Comparison of ENCODE assay signal across 11 cellular contexts in the genomic region with DNA sequence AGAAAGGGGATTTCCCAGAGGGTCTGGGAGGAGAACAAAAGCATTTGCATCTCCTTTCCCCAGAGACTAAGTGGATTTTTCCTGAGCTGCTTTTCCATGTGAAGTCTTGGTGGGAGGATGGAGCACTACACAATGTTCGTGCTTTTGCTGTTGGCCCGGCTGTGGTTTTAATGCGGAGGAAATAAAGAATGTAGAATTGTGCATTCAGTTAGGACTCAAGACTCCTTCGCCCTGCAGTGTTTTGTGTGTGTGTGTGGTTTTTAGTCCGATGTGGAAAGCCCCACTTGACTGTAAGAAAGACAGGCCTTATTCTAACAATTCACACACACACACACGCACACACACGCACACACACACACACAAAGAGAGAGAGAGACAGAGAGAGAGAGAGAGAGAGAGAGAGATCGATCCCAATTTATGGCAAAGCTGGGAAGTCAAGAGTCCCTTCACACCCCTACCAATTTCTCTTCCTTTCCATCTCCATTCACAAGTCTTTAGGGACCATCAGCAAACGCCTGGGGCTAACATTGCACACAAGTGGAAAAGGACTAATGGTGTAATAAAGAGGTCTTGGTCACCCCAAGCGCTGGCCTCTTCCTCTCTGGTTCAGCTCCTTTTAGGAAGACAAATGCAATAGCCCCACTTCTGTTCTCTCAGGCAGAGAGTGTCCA. TPM values are rescaled to one million over a fixed set of nuclear protein-coding genes. Genes with fewer than 3 reads are reported as not detected.
DNase-seq lines count a peak whose midpoint lies in the region; FAIRE-seq and TF ChIP-seq lines count a peak whose summit lies in the region.
"Had no signal": no experiment of that assay in that cellular context is flagged by ENCODE, and none has a peak within 500 bp of the region (broad histone marks: within the 10 kb centered on the region; RNA-seq: fewer than 3 reads in every experiment).

No MANE protein-coding gene starts in this region.

- H3K36me3 Mint-ChIP-seq in activated T-cell treated with anti-CD3 and anti-CD28 coated beads, Interleukin-2, amount 50 U/mL, for 24 hours (ENCODE audit: low read depth) = no peaks in the 10 kb centered on the region

- peaks cover 29% of the 10 kb centered on the region for H3F3A ChIP-seq in SU-DHL-6 (ENCODE audit: insufficient read depth)

- dilution Hi-C loops in endothelial cell of umbilical vein (cut with MboI; ENCODE audit: extremely low pct_ligation_motif_present, low sequenced_read_pairs) = no loop called here

- H3K79me2 ChIP-seq in SU-DHL-6 (ENCODE audit: insufficient read depth, low read length) (peaks cover 6% of the 10 kb centered on the region), endothelial cell of umbilical vein (ENCODE audit: control insufficient read depth, insufficient read depth, low read length) (peaks cover 7% of the 10 kb centered on the region)

- WGBS in testis, 2 donors = 49% methylated on average over 10 of the region's 10 CpGs

- H3K9me3 ChIP-seq in SU-DHL-6 (ENCODE audit: insufficient read depth, low read length) (no peaks in the 10 kb centered on the region), endothelial cell of umbilical vein (replicated peaks; ENCODE audit: control insufficient read depth, insufficient read depth, low read length) (no peaks in the 10 kb centered on the region), skeletal muscle tissue (ENCODE audit: control insufficient read depth in 3 of 3, low read length in 3 of 3) (no peaks in the 10 kb centered on the region), testis (no peaks in the 10 kb centered on the region)

- H3K9me2 ChIP-seq in SU-DHL-6 (replicated peaks; ENCODE audit: insufficient read depth, low read length) = no peaks in the 10 kb centered on the region

- peaks cover 53% of the 10 kb centered on the region for H3K27me3 Mint-ChIP-seq in activated T-cell treated with anti-CD3 and anti-CD28 coated beads, Interleukin-2, amount 50 U/mL, for 24 hours

- H3K4me3 ChIP-seq in SU-DHL-6 (ENCODE audit: insufficient read depth, low read length, poor library complexity, severe bottlenecking) = peak overlapping the region; percentile 19
- peak overlapping the region in 1 of 3 experiments; percentile 19 for H3K4me3 ChIP-seq in endothelial cell of umbilical vein (replicated peaks in 1 of 3; ENCODE audit: insufficient read depth in 1 of 3, low read depth in 1 of 3, low read length in 3 of 3)
- H3K4me3 ChIP-seq in skeletal muscle tissue (ENCODE audit: low read length in 3 of 3) = no peak overlapping the region
- no peak overlapping the region for H3K4me3 ChIP-seq in testis
- H3K4me3 ChIP-seq: cardiac muscle cell had no signal

- H3K9me1 ChIP-seq in endothelial cell of umbilical vein (replicated peaks; ENCODE audit: control insufficient read depth, extremely low read depth, insufficient read depth, low read length) = no peaks in the 10 kb centered on the region

- H3K4me1 Mint-ChIP-seq in activated T-cell treated with anti-CD3 and anti-CD28 coated beads, Interleukin-2, amount 50 U/mL, for 24 hours (ENCODE audit: low read depth) = peaks cover 38% of the 10 kb centered on the region

- DNase-seq in activated T-cell treated with anti-CD3 and anti-CD28 coated beads, Interleukin-2, amount 50 U/mL, for 24 hours = no peak
- DNase-seq in activated T-cell treated with anti-CD3 and anti-CD28 coated beads for 4 hours (no peak), endothelial cell of umbilical vein (ENCODE audit: low read depth, low spot score) (peak; percentile 27), posterior cingulate gyrus (no peak), testis (no peak), AG08395 (ENCODE audit: low spot score) (no peak)
- DNase-seq: left cardiac atrium, NCI-H1930 had no signal

- H3K4me3 Mint-ChIP-seq in activated T-cell treated with anti-CD3 and anti-CD28 coated beads, Interleukin-2, amount 50 U/mL, for 24 hours = no peak overlapping the region

- H2AFZ ChIP-seq in SU-DHL-6 (ENCODE audit: low read depth, low read length, severe bottlenecking) (peak overlapping the region; percentile 27), endothelial cell of umbilical vein (ENCODE audit: low read depth, low read length) (no peak overlapping the region)

- intact Hi-C loops in endothelial cell of umbilical vein (cut with micrococcal nuclease) = loop anchor here (2.0 to 5.0 kb wide), 2 partner anchors 146 to 265 kb away; a partner anchor contains a TSS
- intact Hi-C loops in posterior cingulate gyrus (cut with DNase I) = loop anchor here (5.0 to 10.0 kb wide), 2 partner anchors 73 to 101 kb away; no protein-coding TSS in a partner anchor
- intact Hi-C loops in testis (cut with DNase I; ENCODE audit: low total_unique reads) = no loop called here

- POLR2A ChIA-PET in endothelial cell of umbilical vein (lab: Charles Lee) = no interaction called here

- CTCF ChIA-PET in endothelial cell of umbilical vein (lab: Charles Lee) = interaction anchor here (0.8 to 1.2 kb wide), 3 partner anchors 16 to 109 kb away, joined by 3 to 8 read pairs (median 5); no protein-coding TSS in a partner anchor

- peak overlapping the region; percentile 53 for H3K4me2 ChIP-seq in SU-DHL-6 (ENCODE audit: low read depth, low read length, poor library complexity, severe bottlenecking)
- H3K4me2 ChIP-seq in endothelial cell of umbilical vein (ENCODE audit: insufficient read depth, low read length) = peak overlapping the region; percentile 67

- peak; percentile 98 for FAIRE-seq in endothelial cell of umbilical vein (lab: Jason Lieb, UNC)

- peaks cover 45% of the 10 kb centered on the region for H3K4me1 ChIP-seq in endothelial cell of umbilical vein (ENCODE audit: control insufficient read depth, extremely low read depth, insufficient read depth, low read length)
- peaks cover 0 to 3% (median 0%) of the 10 kb centered on the region in 3 donors for H3K4me1 ChIP-seq in skeletal muscle tissue (ENCODE audit: control insufficient read depth in 3 of 3, insufficient read depth in 3 of 3, low read length in 3 of 3)
- H3K4me1 ChIP-seq in testis = no peaks in the 10 kb centered on the region

- H3K27me3 ChIP-seq in SU-DHL-6 (ENCODE audit: low read length) (no peaks in the 10 kb centered on the region), endothelial cell of umbilical vein (ENCODE audit: control insufficient read depth in 2 of 2, insufficient read depth in 2 of 2, low read length in 2 of 2) (no peaks in the 10 kb centered on the region), skeletal muscle tissue (ENCODE audit: control insufficient read depth in 3 of 3, insufficient read depth in 3 of 3, low read length in 3 of 3) (peaks cover 0 to 6% (median 0%) of the 10 kb centered on the region in 3 donors), testis (no peaks in the 10 kb centered on the region)
- H3K27me3 ChIP-seq: cardiac muscle cell had no signal

- BruUV-seq in endothelial cell of umbilical vein (replicated peaks; lab: Mats Ljungman, UMichigan) = TSS peak; percentile 37

- no peaks in the 10 kb centered on the region for H3K9me3 Mint-ChIP-seq in activated T-cell treated with anti-CD3 and anti-CD28 coated beads, Interleukin-2, amount 50 U/mL, for 24 hours

- H4K20me1 ChIP-seq in SU-DHL-6 (ENCODE audit: low read depth, low read length) = no peaks in the 10 kb centered on the region
- H4K20me1 ChIP-seq in endothelial cell of umbilical vein (replicated peaks; ENCODE audit: control insufficient read depth, extremely low read depth, insufficient read depth, low read length) = no peaks in the 10 kb centered on the region

- H3K27ac ChIP-seq in SU-DHL-6 (ENCODE audit: low read depth, low read length) (peak overlapping the region; percentile 90), endothelial cell of umbilical vein (ENCODE audit: insufficient read depth, low read depth, low read length) (peak overlapping the region; percentile 87), skeletal muscle tissue (ENCODE audit: low read depth, low read length) (peak overlapping the region; percentile 25), testis (no peak overlapping the region)
- H3K27ac ChIP-seq: cardiac muscle cell had no signal

- TF ChIP-seq POLR2A in endothelial cell of umbilical vein (IDR thresholded peaks at IDR 0.05; ENCODE audit: low read depth, low read length) (no peak), testis (IDR thresholded peaks at IDR 0.05) (no peak)

- TF ChIP-seq CTCF in SU-DHL-6 (IDR thresholded peaks at IDR 0.05; ENCODE audit: insufficient read depth, low read length, poor library complexity, severe bottlenecking) (no peak), endothelial cell of umbilical vein (IDR thresholded peaks at IDR 0.05; ENCODE audit: extremely low read depth in 1 of 2, insufficient read depth in 1 of 2, low read depth in 1 of 2, low read length in 2 of 2) (no peak), testis (IDR thresholded peaks at IDR 0.05) (no peak)

- peak overlapping the region; percentile 9 for H3K27ac Mint-ChIP-seq in activated T-cell treated with anti-CD3 and anti-CD28 coated beads, Interleukin-2, amount 50 U/mL, for 24 hours

- no peaks in the 10 kb centered on the region for H3K36me3 ChIP-seq in SU-DHL-6 (ENCODE audit: low read length)
- H3K36me3 ChIP-seq in endothelial cell of umbilical vein (ENCODE audit: control insufficient read depth in 2 of 2, extremely low read depth in 1 of 2, insufficient read depth in 2 of 2, low read length in 2 of 2) = no peaks in the 10 kb centered on the region
- H3K36me3 ChIP-seq in skeletal muscle tissue (ENCODE audit: control insufficient read depth in 3 of 3, insufficient read depth in 3 of 3, low read length in 3 of 3) = no peaks in the 10 kb centered on the region
- H3K36me3 ChIP-seq in testis (ENCODE audit: low read depth, missing control alignments) = no peaks in the 10 kb centered on the region
- H3K36me3 ChIP-seq: cardiac muscle cell had no signal

- peak overlapping the region; percentile 45 for H3K9ac ChIP-seq in SU-DHL-6 (ENCODE audit: low read length)
- H3K9ac ChIP-seq in endothelial cell of umbilical vein (replicated peaks; ENCODE audit: extremely low read depth, insufficient read depth, low read length) = peak overlapping the region; percentile 73
- H3K9ac ChIP-seq in skeletal muscle tissue (ENCODE audit: low read depth in 1 of 3, low read length in 3 of 3) = no peak overlapping the region

TF ChIP-seq in endothelial cell of umbilical vein, 7 proteins besides CTCF, POLR2A, EP300 and RAD21 (continues in another document):
- TF ChIP-seq POLR2AphosphoS5 (IDR thresholded peaks at IDR 0.05; ENCODE audit: insufficient read depth, low read depth, low read length) (no peak), FOS (IDR thresholded peaks at IDR 0.05; ENCODE audit: borderline replicate concordance, insufficient read depth, low read length) (no peak)

RNA-seq across cellular contexts. Expression of a gene that starts 44.2 kb away (rescaled TPM):
- total RNA-seq in endothelial cell of umbilical vein (0.35 and 0.46 TPM in 2 replicates), skeletal muscle tissue (not detected), testis (1 to 10 TPM; 1.2 to 4.3 TPM)
- polyA plus RNA-seq in endothelial cell of umbilical vein (0.08 and 0.14 TPM in 2 replicates), testis (ENCODE audit: insufficient read depth, low read depth, low replicate concordance) (3.0 TPM)
- polyA plus RNA-seq in endothelial cell of umbilical vein (2011; cell fraction: cytosol; rRNA removed) = 0.08 and 0.12 TPM in 2 replicates
- 0.88 and 0.99 TPM in 2 replicates for polyA plus RNA-seq in endothelial cell of umbilical vein (2011; cell fraction: nucleus; rRNA removed)
- not detected in 2 replicates for polyA plus RNA-seq in endothelial cell of umbilical vein (2012)
- polyA minus RNA-seq in endothelial cell of umbilical vein = 0.40 and 1.8 TPM in 2 replicates
- not detected for polyA minus RNA-seq in endothelial cell of umbilical vein (2011; cell fraction: cytosol; rRNA and poly(A)+ RNA removed)
- 2.0 and 2.6 TPM in 2 replicates for polyA minus RNA-seq in endothelial cell of umbilical vein (2011; cell fraction: nucleus; rRNA and poly(A)+ RNA removed)
- total RNA-seq: cardiac muscle cell, left cardiac atrium had no signal
- polyA plus RNA-seq: cardiac muscle cell had no signal

Comparison
In these comparisons a context has a peak if more than half of its experiments do, and no peak if none do; other contexts are left out.
1. H3K27ac ChIP-seq: peak in SU-DHL-6 (single experiment), endothelial cell of umbilical vein (single experiment) and skeletal muscle tissue (single experiment); none in testis (0 of 2).
2. H3K9ac ChIP-seq: peak in SU-DHL-6 (single experiment) and endothelial cell of umbilical vein (single experiment); none in skeletal muscle tissue (0 of 3).